ENCODE assay signal across 2 cellular contexts in the genomic region with DNA sequence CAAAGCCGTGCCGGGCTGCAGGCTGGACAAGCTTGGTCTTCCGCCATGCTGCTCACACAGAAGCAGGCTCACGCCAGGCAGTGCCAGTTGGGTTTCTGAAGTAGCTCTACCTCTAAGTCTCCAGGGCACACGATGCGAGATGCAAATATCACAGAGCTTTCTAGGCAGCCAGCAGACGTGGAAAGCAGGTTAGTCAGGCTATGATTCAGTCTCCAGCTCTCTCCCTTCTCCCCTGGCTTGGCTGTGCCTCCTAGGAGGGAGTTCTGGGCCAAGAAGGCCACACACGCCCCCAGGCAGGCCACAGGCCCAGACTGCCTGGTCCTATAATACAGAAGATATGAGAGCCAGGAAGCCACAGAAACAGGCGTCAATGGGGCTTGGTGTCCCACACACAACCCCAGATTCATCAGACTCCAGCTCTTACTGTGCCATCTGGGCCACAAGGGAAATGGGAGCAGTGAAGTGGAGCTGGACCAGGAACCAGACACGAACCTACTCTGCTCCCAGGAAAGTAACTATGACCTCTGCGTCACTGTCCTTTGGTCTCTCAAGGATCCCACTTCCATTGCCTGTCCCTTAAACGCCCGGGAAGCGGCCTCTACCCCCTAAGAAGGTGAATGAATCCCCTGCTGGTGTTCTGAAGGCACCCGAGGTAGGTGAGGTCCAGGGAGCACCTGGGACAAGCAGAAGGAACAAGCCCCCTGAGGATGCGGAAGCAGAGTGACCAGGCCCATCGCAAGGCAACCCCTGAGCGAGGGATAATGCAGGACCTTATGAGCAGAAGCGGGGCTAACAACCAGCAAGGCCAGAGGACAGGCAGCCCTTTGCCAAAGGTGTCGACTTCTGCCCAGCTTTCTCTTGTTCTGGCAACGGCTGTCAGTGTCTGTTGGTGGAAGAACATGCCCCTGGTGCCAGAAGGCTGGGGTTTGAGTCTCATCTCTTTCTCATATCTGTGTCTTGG.
A peak's percentile ranks its signal among the peaks of the same experiment; 100 is the strongest.
TF ChIP-seq lines count a peak whose summit lies in the region.

No MANE protein-coding gene starts in this region.

TF ChIP-seq in HepG2, 621 proteins besides CTCF, POLR2A, EP300 and RAD21:
- no peak for TF ChIP-seq TSC22D2 (CRISPR knock-in tag; IDR thresholded peaks at IDR 0.05; ENCODE audit: borderline replicate concordance)
- TF ChIP-seq, protein P1, sequence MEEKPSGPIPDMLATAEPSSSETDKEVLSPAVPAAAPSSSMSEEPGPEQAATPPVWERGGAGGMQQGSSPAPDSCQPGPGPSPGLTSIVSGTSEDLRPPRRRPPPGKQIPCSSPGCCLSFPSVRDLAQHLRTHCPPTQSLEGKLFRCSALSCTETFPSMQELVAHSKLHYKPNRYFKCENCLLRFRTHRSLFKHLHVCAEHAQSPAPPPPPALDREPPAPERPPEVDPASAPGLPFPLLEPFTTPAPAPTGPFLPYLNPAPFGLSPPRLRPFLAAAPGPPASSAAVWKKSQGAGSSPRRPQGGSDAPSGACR (CRISPR knock-in tag; IDR thresholded peaks at IDR 0.05), result no peak
- no peak for TF ChIP-seq ZNF292 (CRISPR knock-in tag; IDR thresholded peaks at IDR 0.05; ENCODE audit: borderline replicate concordance, low read depth)
- TF ChIP-seq RXRA (CRISPR knock-in tag; IDR thresholded peaks at IDR 0.05), result no peak
- TF ChIP-seq ZNF124 (CRISPR knock-in tag; IDR thresholded peaks at IDR 0.05), result no peak
- TF ChIP-seq TAF1 (CRISPR knock-in tag; IDR thresholded peaks at IDR 0.05), result no peak
- TF ChIP-seq THAP11 (CRISPR knock-in tag; IDR thresholded peaks at IDR 0.05), result no peak
- no peak for TF ChIP-seq ZFAT (CRISPR knock-in tag; conservative IDR thresholded peaks at IDR 0.05)

TF ChIP-seq in GM12878, 131 proteins besides CTCF, POLR2A, EP300 and RAD21 (continues in another document):
- TF ChIP-seq CHD4 (IDR thresholded peaks at IDR 0.05) (no peak), IKZF2 (IDR thresholded peaks at IDR 0.05) (peak in 1 of 2 experiments; percentile 45; a peak in 1 of 4 replicates), MEF2B (IDR thresholded peaks at IDR 0.05; ENCODE audit: partially characterized antibody, poor library complexity, severe bottlenecking) (peak; percentile 15), NR2F1 (conservative IDR thresholded peaks at IDR 0.05) (no peak), EED (IDR thresholded peaks at IDR 0.05; ENCODE audit: low read depth) (peak; percentile 38; the same call in 1 of the 2 replicates), EGR1 (IDR thresholded peaks at IDR 0.05; ENCODE audit: borderline replicate concordance in 1 of 2, low read depth in 2 of 2, low read length in 2 of 2) (peak in 1 of 2 experiments; percentile 28; a peak in 1 of 3 replicates), POLR2AphosphoS5 (IDR thresholded peaks at IDR 0.05; ENCODE audit: low read length) (peak; percentile 70; the same call in 1 of the 2 replicates), RUNX3 (IDR thresholded peaks at IDR 0.05; ENCODE audit: low read length) (peak; percentile 75), SMARCA5 (IDR thresholded peaks at IDR 0.05) (peak; percentile 50; the same call in 1 of the 2 replicates), TAF1 (IDR thresholded peaks at IDR 0.05; ENCODE audit: borderline replicate concordance, low read depth, low read length) (0 out of 2 replicates have a peak, but pooled peaks have one; percentile 16), GATAD2B (conservative IDR thresholded peaks at IDR 0.05; ENCODE audit: low read depth) (peak; percentile 22; the same call in 1 of the 2 replicates), IRF4 (IDR thresholded peaks at IDR 0.05; ENCODE audit: low read depth, low read length) (0 out of 2 replicates have a peak, but pooled peaks have one; percentile 11), PAX5 (IDR thresholded peaks at IDR 0.05; ENCODE audit: borderline replicate concordance, low read depth, low read length) (peak; percentile 46; the same call in 1 of the 2 replicates), BRCA1 (IDR thresholded peaks at IDR 0.05; ENCODE audit: low read depth, low read length) (no peak)
- TF ChIP-seq, protein P2, sequence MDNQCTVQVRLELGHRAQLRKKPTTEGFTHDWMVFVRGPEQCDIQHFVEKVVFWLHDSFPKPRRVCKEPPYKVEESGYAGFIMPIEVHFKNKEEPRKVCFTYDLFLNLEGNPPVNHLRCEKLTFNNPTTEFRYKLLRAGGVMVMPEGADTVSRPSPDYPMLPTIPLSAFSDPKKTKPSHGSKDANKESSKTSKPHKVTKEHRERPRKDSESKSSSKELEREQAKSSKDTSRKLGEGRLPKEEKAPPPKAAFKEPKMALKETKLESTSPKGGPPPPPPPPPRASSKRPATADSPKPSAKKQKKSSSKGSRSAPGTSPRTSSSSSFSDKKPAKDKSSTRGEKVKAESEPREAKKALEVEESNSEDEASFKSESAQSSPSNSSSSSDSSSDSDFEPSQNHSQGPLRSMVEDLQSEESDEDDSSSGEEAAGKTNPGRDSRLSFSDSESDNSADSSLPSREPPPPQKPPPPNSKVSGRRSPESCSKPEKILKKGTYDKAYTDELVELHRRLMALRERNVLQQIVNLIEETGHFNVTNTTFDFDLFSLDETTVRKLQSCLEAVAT (IDR thresholded peaks at IDR 0.05), result peak; percentile 91
- TF ChIP-seq, protein P3, sequence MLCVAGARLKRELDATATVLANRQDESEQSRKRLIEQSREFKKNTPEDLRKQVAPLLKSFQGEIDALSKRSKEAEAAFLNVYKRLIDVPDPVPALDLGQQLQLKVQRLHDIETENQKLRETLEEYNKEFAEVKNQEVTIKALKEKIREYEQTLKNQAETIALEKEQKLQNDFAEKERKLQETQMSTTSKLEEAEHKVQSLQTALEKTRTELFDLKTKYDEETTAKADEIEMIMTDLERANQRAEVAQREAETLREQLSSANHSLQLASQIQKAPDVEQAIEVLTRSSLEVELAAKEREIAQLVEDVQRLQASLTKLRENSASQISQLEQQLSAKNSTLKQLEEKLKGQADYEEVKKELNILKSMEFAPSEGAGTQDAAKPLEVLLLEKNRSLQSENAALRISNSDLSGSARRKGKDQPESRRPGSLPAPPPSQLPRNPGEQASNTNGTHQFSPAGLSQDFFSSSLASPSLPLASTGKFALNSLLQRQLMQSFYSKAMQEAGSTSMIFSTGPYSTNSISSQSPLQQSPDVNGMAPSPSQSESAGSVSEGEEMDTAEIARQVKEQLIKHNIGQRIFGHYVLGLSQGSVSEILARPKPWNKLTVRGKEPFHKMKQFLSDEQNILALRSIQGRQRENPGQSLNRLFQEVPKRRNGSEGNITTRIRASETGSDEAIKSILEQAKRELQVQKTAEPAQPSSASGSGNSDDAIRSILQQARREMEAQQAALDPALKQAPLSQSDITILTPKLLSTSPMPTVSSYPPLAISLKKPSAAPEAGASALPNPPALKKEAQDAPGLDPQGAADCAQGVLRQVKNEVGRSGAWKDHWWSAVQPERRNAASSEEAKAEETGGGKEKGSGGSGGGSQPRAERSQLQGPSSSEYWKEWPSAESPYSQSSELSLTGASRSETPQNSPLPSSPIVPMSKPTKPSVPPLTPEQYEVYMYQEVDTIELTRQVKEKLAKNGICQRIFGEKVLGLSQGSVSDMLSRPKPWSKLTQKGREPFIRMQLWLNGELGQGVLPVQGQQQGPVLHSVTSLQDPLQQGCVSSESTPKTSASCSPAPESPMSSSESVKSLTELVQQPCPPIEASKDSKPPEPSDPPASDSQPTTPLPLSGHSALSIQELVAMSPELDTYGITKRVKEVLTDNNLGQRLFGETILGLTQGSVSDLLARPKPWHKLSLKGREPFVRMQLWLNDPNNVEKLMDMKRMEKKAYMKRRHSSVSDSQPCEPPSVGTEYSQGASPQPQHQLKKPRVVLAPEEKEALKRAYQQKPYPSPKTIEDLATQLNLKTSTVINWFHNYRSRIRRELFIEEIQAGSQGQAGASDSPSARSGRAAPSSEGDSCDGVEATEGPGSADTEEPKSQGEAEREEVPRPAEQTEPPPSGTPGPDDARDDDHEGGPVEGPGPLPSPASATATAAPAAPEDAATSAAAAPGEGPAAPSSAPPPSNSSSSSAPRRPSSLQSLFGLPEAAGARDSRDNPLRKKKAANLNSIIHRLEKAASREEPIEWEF (IDR thresholded peaks at IDR 0.05; ENCODE audit: insufficient replicate concordance, low read depth, low read length), result no peak
- TF ChIP-seq, protein P4, sequence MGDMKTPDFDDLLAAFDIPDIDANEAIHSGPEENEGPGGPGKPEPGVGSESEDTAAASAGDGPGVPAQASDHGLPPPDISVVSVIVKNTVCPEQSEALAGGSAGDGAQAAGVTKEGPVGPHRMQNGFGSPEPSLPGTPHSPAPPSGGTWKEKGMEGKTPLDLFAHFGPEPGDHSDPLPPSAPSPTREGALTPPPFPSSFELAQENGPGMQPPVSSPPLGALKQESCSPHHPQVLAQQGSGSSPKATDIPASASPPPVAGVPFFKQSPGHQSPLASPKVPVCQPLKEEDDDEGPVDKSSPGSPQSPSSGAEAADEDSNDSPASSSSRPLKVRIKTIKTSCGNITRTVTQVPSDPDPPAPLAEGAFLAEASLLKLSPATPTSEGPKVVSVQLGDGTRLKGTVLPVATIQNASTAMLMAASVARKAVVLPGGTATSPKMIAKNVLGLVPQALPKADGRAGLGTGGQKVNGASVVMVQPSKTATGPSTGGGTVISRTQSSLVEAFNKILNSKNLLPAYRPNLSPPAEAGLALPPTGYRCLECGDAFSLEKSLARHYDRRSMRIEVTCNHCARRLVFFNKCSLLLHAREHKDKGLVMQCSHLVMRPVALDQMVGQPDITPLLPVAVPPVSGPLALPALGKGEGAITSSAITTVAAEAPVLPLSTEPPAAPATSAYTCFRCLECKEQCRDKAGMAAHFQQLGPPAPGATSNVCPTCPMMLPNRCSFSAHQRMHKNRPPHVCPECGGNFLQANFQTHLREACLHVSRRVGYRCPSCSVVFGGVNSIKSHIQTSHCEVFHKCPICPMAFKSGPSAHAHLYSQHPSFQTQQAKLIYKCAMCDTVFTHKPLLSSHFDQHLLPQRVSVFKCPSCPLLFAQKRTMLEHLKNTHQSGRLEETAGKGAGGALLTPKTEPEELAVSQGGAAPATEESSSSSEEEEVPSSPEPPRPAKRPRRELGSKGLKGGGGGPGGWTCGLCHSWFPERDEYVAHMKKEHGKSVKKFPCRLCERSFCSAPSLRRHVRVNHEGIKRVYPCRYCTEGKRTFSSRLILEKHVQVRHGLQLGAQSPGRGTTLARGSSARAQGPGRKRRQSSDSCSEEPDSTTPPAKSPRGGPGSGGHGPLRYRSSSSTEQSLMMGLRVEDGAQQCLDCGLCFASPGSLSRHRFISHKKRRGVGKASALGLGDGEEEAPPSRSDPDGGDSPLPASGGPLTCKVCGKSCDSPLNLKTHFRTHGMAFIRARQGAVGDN (IDR thresholded peaks at IDR 0.05), result peak; percentile 77
- TF ChIP-seq, protein P5, sequence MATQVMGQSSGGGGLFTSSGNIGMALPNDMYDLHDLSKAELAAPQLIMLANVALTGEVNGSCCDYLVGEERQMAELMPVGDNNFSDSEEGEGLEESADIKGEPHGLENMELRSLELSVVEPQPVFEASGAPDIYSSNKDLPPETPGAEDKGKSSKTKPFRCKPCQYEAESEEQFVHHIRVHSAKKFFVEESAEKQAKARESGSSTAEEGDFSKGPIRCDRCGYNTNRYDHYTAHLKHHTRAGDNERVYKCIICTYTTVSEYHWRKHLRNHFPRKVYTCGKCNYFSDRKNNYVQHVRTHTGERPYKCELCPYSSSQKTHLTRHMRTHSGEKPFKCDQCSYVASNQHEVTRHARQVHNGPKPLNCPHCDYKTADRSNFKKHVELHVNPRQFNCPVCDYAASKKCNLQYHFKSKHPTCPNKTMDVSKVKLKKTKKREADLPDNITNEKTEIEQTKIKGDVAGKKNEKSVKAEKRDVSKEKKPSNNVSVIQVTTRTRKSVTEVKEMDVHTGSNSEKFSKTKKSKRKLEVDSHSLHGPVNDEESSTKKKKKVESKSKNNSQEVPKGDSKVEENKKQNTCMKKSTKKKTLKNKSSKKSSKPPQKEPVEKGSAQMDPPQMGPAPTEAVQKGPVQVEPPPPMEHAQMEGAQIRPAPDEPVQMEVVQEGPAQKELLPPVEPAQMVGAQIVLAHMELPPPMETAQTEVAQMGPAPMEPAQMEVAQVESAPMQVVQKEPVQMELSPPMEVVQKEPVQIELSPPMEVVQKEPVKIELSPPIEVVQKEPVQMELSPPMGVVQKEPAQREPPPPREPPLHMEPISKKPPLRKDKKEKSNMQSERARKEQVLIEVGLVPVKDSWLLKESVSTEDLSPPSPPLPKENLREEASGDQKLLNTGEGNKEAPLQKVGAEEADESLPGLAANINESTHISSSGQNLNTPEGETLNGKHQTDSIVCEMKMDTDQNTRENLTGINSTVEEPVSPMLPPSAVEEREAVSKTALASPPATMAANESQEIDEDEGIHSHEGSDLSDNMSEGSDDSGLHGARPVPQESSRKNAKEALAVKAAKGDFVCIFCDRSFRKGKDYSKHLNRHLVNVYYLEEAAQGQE (IDR thresholded peaks at IDR 0.05; ENCODE audit: low read depth, low read length), result no peak
- TF ChIP-seq, protein P6, sequence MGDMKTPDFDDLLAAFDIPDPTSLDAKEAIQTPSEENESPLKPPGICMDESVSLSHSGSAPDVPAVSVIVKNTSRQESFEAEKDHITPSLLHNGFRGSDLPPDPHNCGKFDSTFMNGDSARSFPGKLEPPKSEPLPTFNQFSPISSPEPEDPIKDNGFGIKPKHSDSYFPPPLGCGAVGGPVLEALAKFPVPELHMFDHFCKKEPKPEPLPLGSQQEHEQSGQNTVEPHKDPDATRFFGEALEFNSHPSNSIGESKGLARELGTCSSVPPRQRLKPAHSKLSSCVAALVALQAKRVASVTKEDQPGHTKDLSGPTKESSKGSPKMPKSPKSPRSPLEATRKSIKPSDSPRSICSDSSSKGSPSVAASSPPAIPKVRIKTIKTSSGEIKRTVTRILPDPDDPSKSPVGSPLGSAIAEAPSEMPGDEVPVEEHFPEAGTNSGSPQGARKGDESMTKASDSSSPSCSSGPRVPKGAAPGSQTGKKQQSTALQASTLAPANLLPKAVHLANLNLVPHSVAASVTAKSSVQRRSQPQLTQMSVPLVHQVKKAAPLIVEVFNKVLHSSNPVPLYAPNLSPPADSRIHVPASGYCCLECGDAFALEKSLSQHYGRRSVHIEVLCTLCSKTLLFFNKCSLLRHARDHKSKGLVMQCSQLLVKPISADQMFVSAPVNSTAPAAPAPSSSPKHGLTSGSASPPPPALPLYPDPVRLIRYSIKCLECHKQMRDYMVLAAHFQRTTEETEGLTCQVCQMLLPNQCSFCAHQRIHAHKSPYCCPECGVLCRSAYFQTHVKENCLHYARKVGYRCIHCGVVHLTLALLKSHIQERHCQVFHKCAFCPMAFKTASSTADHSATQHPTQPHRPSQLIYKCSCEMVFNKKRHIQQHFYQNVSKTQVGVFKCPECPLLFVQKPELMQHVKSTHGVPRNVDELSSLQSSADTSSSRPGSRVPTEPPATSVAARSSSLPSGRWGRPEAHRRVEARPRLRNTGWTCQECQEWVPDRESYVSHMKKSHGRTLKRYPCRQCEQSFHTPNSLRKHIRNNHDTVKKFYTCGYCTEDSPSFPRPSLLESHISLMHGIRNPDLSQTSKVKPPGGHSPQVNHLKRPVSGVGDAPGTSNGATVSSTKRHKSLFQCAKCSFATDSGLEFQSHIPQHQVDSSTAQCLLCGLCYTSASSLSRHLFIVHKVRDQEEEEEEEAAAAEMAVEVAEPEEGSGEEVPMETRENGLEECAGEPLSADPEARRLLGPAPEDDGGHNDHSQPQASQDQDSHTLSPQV (IDR thresholded peaks at IDR 0.05), result peak; percentile 14; the same call in 1 of the 2 replicates
- TF ChIP-seq, protein P7, sequence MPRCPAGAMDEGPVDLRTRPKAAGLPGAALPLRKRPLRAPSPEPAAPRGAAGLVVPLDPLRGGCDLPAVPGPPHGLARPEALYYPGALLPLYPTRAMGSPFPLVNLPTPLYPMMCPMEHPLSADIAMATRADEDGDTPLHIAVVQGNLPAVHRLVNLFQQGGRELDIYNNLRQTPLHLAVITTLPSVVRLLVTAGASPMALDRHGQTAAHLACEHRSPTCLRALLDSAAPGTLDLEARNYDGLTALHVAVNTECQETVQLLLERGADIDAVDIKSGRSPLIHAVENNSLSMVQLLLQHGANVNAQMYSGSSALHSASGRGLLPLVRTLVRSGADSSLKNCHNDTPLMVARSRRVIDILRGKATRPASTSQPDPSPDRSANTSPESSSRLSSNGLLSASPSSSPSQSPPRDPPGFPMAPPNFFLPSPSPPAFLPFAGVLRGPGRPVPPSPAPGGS (IDR thresholded peaks at IDR 0.05; ENCODE audit: borderline replicate concordance, insufficient read depth, low read depth, low read length, poor library complexity, severe bottlenecking), result peak; percentile 12
